10 cellular contexts compared by ENCODE assay signal in the genomic region with DNA sequence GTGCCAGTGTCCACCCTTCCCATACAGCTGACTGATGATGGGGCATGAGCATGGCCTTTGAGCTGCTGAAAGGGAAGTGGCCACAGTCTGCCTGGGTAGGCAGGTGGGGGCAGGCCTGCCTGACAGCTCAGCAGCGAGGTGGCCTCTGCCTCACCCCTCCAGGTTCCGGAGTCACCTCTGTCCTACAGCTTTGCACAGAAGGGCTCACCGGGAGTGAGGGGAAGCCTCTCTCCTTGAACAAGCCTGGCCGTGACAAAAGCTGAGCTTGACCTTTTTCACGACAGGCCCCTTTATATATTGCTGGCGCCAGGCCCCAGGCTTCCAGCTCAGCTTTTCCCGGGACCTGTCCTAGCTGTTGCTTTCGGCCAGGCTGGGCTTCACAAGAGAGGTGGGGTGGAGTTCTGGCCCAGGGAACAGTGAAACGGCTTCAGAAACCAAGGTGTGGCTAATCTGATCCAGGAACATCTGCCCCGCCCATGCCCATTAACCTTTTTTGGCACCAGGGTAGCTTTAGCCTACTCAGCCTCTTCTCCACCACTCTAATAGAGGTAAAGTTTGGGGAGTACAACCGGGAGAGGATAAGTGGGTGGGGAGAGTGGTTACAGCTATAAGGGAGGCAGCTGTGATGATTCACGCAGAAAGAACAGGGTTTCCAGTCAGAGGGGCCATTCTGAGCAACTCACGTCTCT. TPM values are rescaled to one million over a fixed set of nuclear protein-coding genes. Genes with fewer than 3 reads are reported as not detected.
DNase-seq lines count a peak whose midpoint lies in the region; ATAC-seq and TF ChIP-seq lines count a peak whose summit lies in the region.
"Had no signal": no experiment of that assay in that cellular context is flagged by ENCODE, and none has a peak within 500 bp of the region (broad histone marks: within the 10 kb centered on the region; RNA-seq: fewer than 3 reads in every experiment).

No MANE protein-coding gene starts in this region.

- ATAC-seq in Panc1 (0 out of 2 replicates have a peak, but pooled peaks have one; percentile 31), sciatic nerve (peak; percentile 12), psoas muscle (no peak), HG03354 (IDR thresholded peaks at IDR 0.05; ENCODE audit: poor library complexity, severe bottlenecking, unreplicated experiment) (no peak), HG03378 (IDR thresholded peaks at IDR 0.05; ENCODE audit: unreplicated experiment) (no peak)

- peak overlapping the region; percentile 78 for H3K4me2 ChIP-seq in GM23248 (ENCODE audit: unreplicated experiment)

- peaks cover 27% of the 10 kb centered on the region for H3F3A ChIP-seq in GM23248 (ENCODE audit: insufficient read depth)

- no peak for TF ChIP-seq EP300 in esophagus muscularis mucosa (IDR thresholded peaks at IDR 0.05)

- WGBS in GM23248 (ENCODE audit: low coverage in 1 of 2, low lambda C conversion rate in 2 of 2, missing lambda C conversion rate in 2 of 2), 2 experiments, result 24 to 27% methylated on average over 13 of the region's 13 CpGs
- WGBS in esophagus muscularis mucosa, result 62% methylated on average over 11 of the region's 13 CpGs
- 55 to 57% (median 55%) methylated on average over 12 to 13 of the region's 13 CpGs for WGBS in psoas muscle, 3 donors

- TF ChIP-seq POLR2A in esophagus muscularis mucosa (IDR thresholded peaks at IDR 0.05; ENCODE audit: low read depth), result no peak

- H3K4me1 ChIP-seq in GM23248 (ENCODE audit: insufficient read depth), result peaks cover 32% of the 10 kb centered on the region
- peaks cover 12% of the 10 kb centered on the region for H3K4me1 ChIP-seq in Panc1 (ENCODE audit: control insufficient read depth, insufficient read depth, low read length)
- peaks cover 14 to 35% (median 23%) of the 10 kb centered on the region in 4 donors for H3K4me1 ChIP-seq in esophagus muscularis mucosa
- H3K4me1 ChIP-seq in psoas muscle, result no peaks in the 10 kb centered on the region

- H3K27me3 ChIP-seq in GM23248 (replicated peaks; ENCODE audit: insufficient read depth), result no peaks in the 10 kb centered on the region
- H3K27me3 ChIP-seq in Panc1 (ENCODE audit: control insufficient read depth, insufficient read depth, low read length), result no peaks in the 10 kb centered on the region
- H3K27me3 ChIP-seq in esophagus muscularis mucosa, result peaks cover 0 to 9% (median 3%) of the 10 kb centered on the region in 4 donors
- peaks cover 0 to 6% (median 4%) of the 10 kb centered on the region in 3 donors for H3K27me3 ChIP-seq in psoas muscle (ENCODE audit: insufficient read depth in 3 of 3, low read length in 2 of 3)

- H3K4me3 ChIP-seq in GM23248, result peak overlapping the region; percentile 41
- no peak overlapping the region for H3K4me3 ChIP-seq in Panc1 (ENCODE audit: low read depth in 2 of 2, low read length in 2 of 2)
- no peak overlapping the region for H3K4me3 ChIP-seq in esophagus muscularis mucosa
- no peak overlapping the region for H3K4me3 ChIP-seq in psoas muscle

- DNase-seq in GM23248 (peak; percentile 88), Panc1 (ENCODE audit: low read depth, low spot score) (no peak), esophagus muscularis mucosa (ENCODE audit: extremely low spot score) (no peak), sciatic nerve (ENCODE audit: low spot score) (no peak), psoas muscle (no peak), COR-L47 (lab: John Stamatoyannopoulos, UW) (no peak)
- DNase-seq: islet precursor cell, substantia nigra had no signal

- POLR2A ChIA-PET in Panc1 (lab: Charles Lee), result no interaction called here

- no peaks in the 10 kb centered on the region for H3K9me2 ChIP-seq in GM23248 (ENCODE audit: insufficient read depth)

- CTCF ChIA-PET in Panc1 (lab: Charles Lee), result interaction anchor here (1.1 kb wide), 1 partner anchor 130 kb away, joined by 3 read pairs; no protein-coding TSS in a partner anchor

- in situ Hi-C loops in GM23248 (cut with MboI), result no loop called here
- in situ Hi-C loops in Panc1 (cut with HindIII; ENCODE audit: low pct_unique_long_range_greater_than_20kb, low sequenced_read_pairs), result no loop called here

- H3K27ac ChIP-seq in GM23248 (peak overlapping the region; percentile 94), Panc1 (ENCODE audit: low read length) (no peak overlapping the region), esophagus muscularis mucosa (replicated peaks in 1 of 4) (peak overlapping the region in 3 of 4 donors; percentile 32 to 49 (median 32)), psoas muscle (no peak overlapping the region)

- no peaks in the 10 kb centered on the region for H3K79me2 ChIP-seq in GM23248 (ENCODE audit: insufficient read depth)

- peak overlapping the region; percentile 66 for H2AFZ ChIP-seq in GM23248

- peak overlapping the region; percentile 74 for H3K9ac ChIP-seq in GM23248

- no peak for TF ChIP-seq CTCF in Panc1 (IDR thresholded peaks at IDR 0.05)
- TF ChIP-seq CTCF in esophagus muscularis mucosa (IDR thresholded peaks at IDR 0.05), result no peak
- no peak for TF ChIP-seq CTCF in psoas muscle (IDR thresholded peaks at IDR 0.05)

- BruUV-seq in Panc1 (replicated peaks; lab: Mats Ljungman, UMichigan), result no TSS peak

- H4K20me1 ChIP-seq in GM23248 (ENCODE audit: insufficient read depth), result no peaks in the 10 kb centered on the region

- no peaks in the 10 kb centered on the region for H3K36me3 ChIP-seq in GM23248 (ENCODE audit: low read depth)
- H3K36me3 ChIP-seq in Panc1 (ENCODE audit: control insufficient read depth, insufficient read depth, low read length), result no peaks in the 10 kb centered on the region
- no peaks in the 10 kb centered on the region for H3K36me3 ChIP-seq in esophagus muscularis mucosa
- H3K36me3 ChIP-seq in psoas muscle (ENCODE audit: insufficient read depth in 1 of 2, low read depth in 1 of 2), result no peaks in the 10 kb centered on the region

- intact Hi-C loops in Panc1 (cut with micrococcal nuclease; ENCODE audit: unreplicated experiment), result no loop called here
- intact Hi-C loops in esophagus muscularis mucosa (cut with DNase I), result no loop called here
- intact Hi-C loops in sciatic nerve (cut with DNase I), result loop anchor here (2.0 kb wide), 1 partner anchor 37 kb away; no protein-coding TSS in a partner anchor
- intact Hi-C loops in psoas muscle (cut with DNase I), result no loop called here

- H3K9me3 ChIP-seq in GM23248 (ENCODE audit: low read depth), result no peaks in the 10 kb centered on the region
- H3K9me3 ChIP-seq in Panc1 (ENCODE audit: control insufficient read depth, insufficient read depth, low read depth, low read length), result no peaks in the 10 kb centered on the region
- H3K9me3 ChIP-seq in esophagus muscularis mucosa, result no peaks in the 10 kb centered on the region
- H3K9me3 ChIP-seq in psoas muscle, result no peaks in the 10 kb centered on the region

RNA-seq across cellular contexts. Expression of a gene that starts 42.9 kb away (rescaled TPM):
- total RNA-seq in GM23248 (2014; rRNA removed; shearing (Covaris generic)), result 4.2 and 5.2 TPM in 2 replicates
- 2.8 and 3.2 TPM in 2 replicates for polyA plus RNA-seq in GM23248 (2016; fragmentation: Nextera tagmentation; extraction: Ambion mirVana)
- total RNA-seq in Panc1 (2021; ENCODE audit: unreplicated experiment), result 12.9 TPM
- polyA plus RNA-seq in Panc1 (2012; ENCODE audit: insufficient read length), result 11.4 TPM
- 1 to 10 TPM in 3 of 4 donors, under 1 TPM in 1; 0.83 to 2.1 (median 1.6) TPM for total RNA-seq in esophagus muscularis mucosa
- 2.6 TPM for total RNA-seq in sciatic nerve
- total RNA-seq in psoas muscle, result under 1 TPM; 0.11 to 0.34 (median 0.20) TPM
- polyA plus RNA-seq in psoas muscle, result under 1 TPM; 0.08 to 0.13 (median 0.09) TPM

RNA-seq across cellular contexts. Expression of a gene that starts 49.2 kb away (rescaled TPM):
- total RNA-seq in GM23248 (2014; rRNA removed; shearing (Covaris generic)), result 8.6 and 17.2 TPM in 2 replicates
- polyA plus RNA-seq in GM23248 (2016; fragmentation: Nextera tagmentation; extraction: Ambion mirVana), result 6.9 and 7.4 TPM in 2 replicates
- 35.5 TPM for total RNA-seq in Panc1 (2021; ENCODE audit: unreplicated experiment)
- 18.2 TPM for polyA plus RNA-seq in Panc1 (2012; ENCODE audit: insufficient read length)
- 10 to 100 TPM; 16.7 to 35.2 (median 25.9) TPM for total RNA-seq in esophagus muscularis mucosa
- total RNA-seq in sciatic nerve, result 28.6 TPM
- total RNA-seq in psoas muscle, result 10 to 100 TPM; 16.6 to 23.9 (median 19.9) TPM
- polyA plus RNA-seq in psoas muscle, result 10 to 100 TPM; 11.2 to 17.9 (median 12.6) TPM

Comparison
In these comparisons a context has a peak if more than half of its experiments do, and no peak if none do; other contexts are left out.
1. H3K27ac ChIP-seq: peak in GM23248 (single experiment) and esophagus muscularis mucosa (3 of 4); none in Panc1 (single experiment) and psoas muscle (single experiment).
2. ATAC-seq: peak in Panc1 (single experiment) and sciatic nerve (single experiment); none in psoas muscle (0 of 4), HG03354 (single experiment) and HG03378 (single experiment).